ENCODE assay signal across 15 cellular contexts in the genomic region with DNA sequence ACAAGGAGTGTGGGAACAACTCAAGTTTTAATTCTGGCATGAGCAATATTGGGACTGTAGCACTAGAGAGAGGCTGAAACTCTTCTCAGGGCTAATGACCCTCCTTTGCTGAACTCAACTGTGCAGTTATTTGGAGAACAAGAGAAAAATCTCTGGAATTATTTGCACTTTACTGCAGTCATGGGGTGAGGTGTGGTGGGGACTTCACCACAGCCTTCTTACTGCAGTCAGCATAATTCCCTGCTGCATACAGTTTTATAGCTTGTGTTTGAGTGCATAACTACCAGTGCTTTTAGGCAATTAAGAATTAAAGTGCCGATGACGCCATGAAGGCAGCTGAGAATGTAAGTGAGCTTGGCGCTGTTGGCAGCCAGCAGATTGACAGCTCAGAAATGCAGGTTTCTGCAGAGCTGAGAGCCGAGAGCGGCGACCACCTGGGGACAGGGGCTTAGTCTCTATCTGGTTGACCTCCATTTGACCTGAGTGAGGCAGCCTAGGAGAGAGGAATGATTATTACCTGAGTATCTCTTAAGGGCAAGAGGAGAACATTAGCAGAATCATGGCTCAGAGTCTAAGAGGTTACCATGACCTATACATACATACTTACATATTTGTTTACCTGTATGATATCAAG.
"Had no signal": no experiment of that assay in that cellular context is flagged by ENCODE, and none has a peak within 500 bp of the region (broad histone marks: within the 10 kb centered on the region; RNA-seq: fewer than 3 reads in every experiment).

No MANE protein-coding gene starts in this region.

- H3K9ac ChIP-seq: parathyroid adenoma had no signal

- H3K4me1 Mint-ChIP-seq: activated T-helper 17 cell treated with anti-CD3 and anti-CD28 coated beads, Interleukin-2, amount 50 U/mL, for 72 hours; mesothelial cell of epicardium had no signal

- H3K27ac ChIP-seq: adrenal gland, colonic mucosa, epithelial cell of prostate, gastrocnemius medialis, parathyroid adenoma had no signal

- H3K36me3 ChIP-seq: adrenal gland, colonic mucosa, gastrocnemius medialis had no signal

- H3K27ac Mint-ChIP-seq: activated T-helper 17 cell treated with anti-CD3 and anti-CD28 coated beads, Interleukin-2, amount 50 U/mL, for 72 hours; mesothelial cell of epicardium had no signal

- H3K4me3 Mint-ChIP-seq: activated T-helper 17 cell treated with anti-CD3 and anti-CD28 coated beads, Interleukin-2, amount 50 U/mL, for 72 hours; mesothelial cell of epicardium had no signal

- H3K27me3 ChIP-seq: adrenal gland, colonic mucosa, gastrocnemius medialis had no signal

- FAIRE-seq: keratinocyte, small intestine, urothelium cell line had no signal

- DNase-seq: activated CD4-positive, alpha-beta T cell treated with anti-CD3 and anti-CD28 coated beads, Interleukin-2, amount 50 U/mL, for 1 hour; activated CD4-positive, CD25-positive, alpha-beta regulatory T cell; activated naive CD4-positive, alpha-beta T cell treated with anti-CD3 and anti-CD28 coated beads, Interleukin-2, amount 50 U/mL, for 16 hours; activated T-cell treated with anti-CD3 and anti-CD28 coated beads for 4 hours; adrenal gland; colonic mucosa; effector CD4-positive, alpha-beta T cell; gastrocnemius medialis; small intestine had no signal

- H3K9me3 ChIP-seq: adrenal gland, colonic mucosa, gastrocnemius medialis had no signal

- H2AFZ ChIP-seq: parathyroid adenoma had no signal

- H3K36me3 Mint-ChIP-seq: mesothelial cell of epicardium had no signal

- H3K4me1 ChIP-seq: adrenal gland, colonic mucosa, gastrocnemius medialis, parathyroid adenoma had no signal

- ATAC-seq: activated T-helper 17 cell treated with anti-CD3 and anti-CD28 coated beads, Interleukin-2, amount 50 U/mL, for 72 hours; gastrocnemius medialis had no signal

- H3K4me3 ChIP-seq: adrenal gland, colonic mucosa, gastrocnemius medialis had no signal
